ENCODE assay signal across 16 cellular contexts in genomic region chr22:41579297-41579996, GRCh38. TPM values are rescaled to one million over a fixed set of nuclear protein-coding genes. Genes with fewer than 3 reads are reported as not detected.
"Had no signal": no experiment of that assay in that cellular context is flagged by ENCODE, and none has a peak within 500 bp of the region (broad histone marks: within the 10 kb centered on the region; RNA-seq: fewer than 3 reads in every experiment).

No MANE protein-coding gene starts in this region.

- H3K9me3 ChIP-seq: heart left ventricle, sigmoid colon, stomach, thoracic aorta, transverse colon had no signal

- H3K4me3 Mint-ChIP-seq: mesothelial cell of epicardium; natural killer cell treated with Interleukin-12 subunit alpha and Interleukin-12 subunit beta and Interleukin-15 and Interleukin-18, amount 100 ng/mL, for 72 hours had no signal

- H3K27me3 Mint-ChIP-seq: natural killer cell treated with Interleukin-12 subunit alpha and Interleukin-12 subunit beta and Interleukin-15 and Interleukin-18, amount 100 ng/mL, for 72 hours had no signal

- H3K27me3 ChIP-seq: heart left ventricle, sigmoid colon, stomach, transverse colon had no signal

- H3K27ac ChIP-seq: sigmoid colon, skin epidermis, stomach, thoracic aorta, transverse colon had no signal

- H3K9me3 Mint-ChIP-seq: mesothelial cell of epicardium; natural killer cell treated with Interleukin-12 subunit alpha and Interleukin-12 subunit beta and Interleukin-15 and Interleukin-18, amount 100 ng/mL, for 72 hours had no signal

- DNase-seq: effector CD4-positive, alpha-beta T cell; hippocampal formation; sigmoid colon; stimulated activated CD4-positive, alpha-beta T cell treated with anti-CD3 and anti-CD28 coated beads, Interleukin-2, amount 100 ng/mL, for 24 hours; stimulated activated CD4-positive, alpha-beta T cell treated with anti-CD3 and anti-CD28 coated beads, Interleukin-4, amount 100 ng/mL, for 4 hours; stimulated activated naive CD4-positive, alpha-beta T cell; stomach; transverse colon had no signal

- H3K27ac Mint-ChIP-seq: mesothelial cell of epicardium; natural killer cell treated with Interleukin-12 subunit alpha and Interleukin-12 subunit beta and Interleukin-15 and Interleukin-18, amount 100 ng/mL, for 72 hours had no signal

- H3K4me1 Mint-ChIP-seq: mesothelial cell of epicardium had no signal

- H3K4me3 ChIP-seq: coronary artery, heart left ventricle, sigmoid colon, skin epidermis, stomach, thoracic aorta, transverse colon had no signal

RNA-seq across cellular contexts. Expression of gene CSDC2, which starts 18.6 kb away (rescaled TPM):
- total RNA-seq: dermis microvascular lymphatic vessel endothelial cell; natural killer cell treated with Interleukin-12 subunit alpha and Interleukin-12 subunit beta and Interleukin-15 and Interleukin-18, amount 100 ng/mL, for 72 hours; pulmonary artery endothelial cell had no signal
